ENCODE assay signal across 34 cellular contexts in genomic region chr11:81270686-81271085, GRCh38.
"Had no signal": no experiment of that assay in that cellular context is flagged by ENCODE, and none has a peak within 500 bp of the region (broad histone marks: within the 10 kb centered on the region; RNA-seq: fewer than 3 reads in every experiment).

No MANE protein-coding gene starts in this region.

- H3K27me3 ChIP-seq: MG63 had no signal

- H3K9me3 ChIP-seq: MG63 had no signal

- H3K4me3 ChIP-seq: MG63 had no signal

- DNase-seq: Kasumi-1, MG63, MM.1S, MV-4-11, NCI-H1048, NCI-H1092, NCI-H1092 treated with DMSO at 0.1 percent for 48 hours, NCI-H1105, NCI-H1105 treated with DMSO at 0.1 percent for 48 hours, NCI-H1417, NCI-H1417 treated with DMSO at 0.1 percent for 48 hours, NCI-H1436, NCI-H1436 treated with DMSO at 0.1 percent for 48 hours, NCI-H146, NCI-H1694, NCI-H1694 treated with DMSO at 0.1 percent for 48 hours, NCI-H187, NCI-H187 treated with DMSO at 0.1 percent for 48 hours, NCI-H1930, NCI-H2029, NCI-H2029 treated with DMSO at 0.1 percent for 48 hours, NCI-H2081, NCI-H2081 treated with DMSO at 0.1 percent for 48 hours, NCI-H2107, NCI-H2171, NCI-H2171 treated with DMSO at 0.1 percent for 48 hours, NCI-H2227 treated with DMSO at 0.1 percent for 48 hours, NCI-H226, NCI-H345, NCI-H446, NCI-H446 treated with DMSO at 0.1 percent for 48 hours, NCI-H510A, NCI-H510A treated with DMSO at 0.1 percent for 48 hours had no signal

- H3K36me3 ChIP-seq: MG63 had no signal

- H3K4me2 ChIP-seq: KMS-11 had no signal

- H3K9ac ChIP-seq: KMS-11 had no signal

- H3K27ac ChIP-seq: KMS-11 had no signal
